8 cellular contexts compared by ENCODE assay signal in the genomic region with DNA sequence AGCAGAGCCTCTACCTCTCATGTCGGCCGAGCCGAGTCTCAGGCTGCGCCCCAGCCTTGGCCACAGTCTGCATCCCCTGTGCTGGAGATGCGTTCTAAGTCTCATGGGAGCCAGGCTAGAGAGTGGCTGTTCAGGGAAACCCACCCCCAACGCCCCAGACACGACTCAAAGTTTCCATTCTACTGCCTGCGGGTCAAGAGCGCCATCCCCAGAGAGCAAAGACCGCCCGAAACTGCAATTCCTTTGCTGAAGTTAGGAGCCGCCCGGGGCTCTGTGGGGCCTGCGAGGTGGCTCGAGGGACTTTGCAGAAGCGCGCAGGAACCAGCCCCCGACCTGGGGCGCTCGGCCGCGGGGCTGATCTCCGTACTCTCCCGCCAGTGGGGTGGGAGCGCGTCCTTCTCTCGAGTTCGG. TPM values are rescaled to one million over a fixed set of nuclear protein-coding genes. Genes with fewer than 3 reads are reported as not detected.
A peak's percentile ranks its signal among the peaks of the same experiment; 100 is the strongest.
DNase-seq lines count a peak whose midpoint lies in the region; ATAC-seq, FAIRE-seq and TF ChIP-seq lines count a peak whose summit lies in the region.

No MANE protein-coding gene starts in this region.

- H3K4me3 ChIP-seq in A673 (ENCODE audit: low read depth, low read length, poor library complexity, severe bottlenecking), result peak overlapping the region; percentile 42
- H3K4me3 ChIP-seq in subcutaneous abdominal adipose tissue (ENCODE audit: low read depth in 1 of 5, low read length in 5 of 5), result peak overlapping the region in 4 of 5 donors; percentile 19 to 57 (median 26)
- no peak overlapping the region for H3K4me3 ChIP-seq in lower leg skin (ENCODE audit: low read depth, poor library complexity, severe bottlenecking)

- POLR2A ChIA-PET in A673 (lab: Charles Lee; ENCODE audit: low non-redundant PET), result no interaction called here

- H3K36me3 ChIP-seq in A673 (ENCODE audit: insufficient read depth, low read length, poor library complexity, severe bottlenecking) (no peaks in the 10 kb centered on the region), subcutaneous abdominal adipose tissue (ENCODE audit: control insufficient read depth in 5 of 5, insufficient read depth in 5 of 5, low read length in 5 of 5) (no peaks in the 10 kb centered on the region)

- H3K36me3 Mint-ChIP-seq in activated T-helper 17 cell treated with anti-CD3 and anti-CD28 coated beads, Interleukin-2, amount 50 U/mL, for 72 hours (ENCODE audit: low read depth), result no peaks in the 10 kb centered on the region

- no peaks in the 10 kb centered on the region for H3K27me3 Mint-ChIP-seq in activated T-helper 17 cell treated with anti-CD3 and anti-CD28 coated beads, Interleukin-2, amount 50 U/mL, for 72 hours

- no peak for TF ChIP-seq CTCF in A673 (conservative IDR thresholded peaks at IDR 0.05; ENCODE audit: low read depth, low read length)
- no peak for TF ChIP-seq CTCF in lower leg skin (IDR thresholded peaks at IDR 0.05)

- WGBS in lower leg skin, 2 donors, result 49 to 54% methylated on average over 5 to 21 of the region's 28 CpGs

- peaks cover 12% of the 10 kb centered on the region for H3K4me1 Mint-ChIP-seq in activated T-helper 17 cell treated with anti-CD3 and anti-CD28 coated beads, Interleukin-2, amount 50 U/mL, for 72 hours

- no peak for DNase-seq in A673 (ENCODE audit: low spot score)
- DNase-seq in iPS-NIHi7 (ENCODE audit: extremely low spot score), result peak; percentile 69
- DNase-seq in lower leg skin (ENCODE audit: low spot score in 2 of 2), result no peak
- no peak for DNase-seq in HTR-8/SVneo (ENCODE audit: insufficient read length, low spot score)

- H3K27ac Mint-ChIP-seq in activated T-helper 17 cell treated with anti-CD3 and anti-CD28 coated beads, Interleukin-2, amount 50 U/mL, for 72 hours, result no peak overlapping the region

- H3K9me3 Mint-ChIP-seq in activated T-helper 17 cell treated with anti-CD3 and anti-CD28 coated beads, Interleukin-2, amount 50 U/mL, for 72 hours, result no peaks in the 10 kb centered on the region

- ATAC-seq in GM18873 (IDR thresholded peaks at IDR 0.05; ENCODE audit: low FRiP score, unreplicated experiment) (peak; percentile 20), HG03095 (IDR thresholded peaks at IDR 0.05; ENCODE audit: unreplicated experiment) (peak; percentile 39)
- peak; percentile 13 for ATAC-seq in activated T-helper 17 cell treated with anti-CD3 and anti-CD28 coated beads, Interleukin-2, amount 50 U/mL, for 72 hours (replicated peaks)

- peak overlapping the region; percentile 64 for H3K4me3 Mint-ChIP-seq in activated T-helper 17 cell treated with anti-CD3 and anti-CD28 coated beads, Interleukin-2, amount 50 U/mL, for 72 hours

- CTCF ChIA-PET in A673 (lab: Charles Lee), result no interaction called here

- H3K27ac ChIP-seq in A673 (ENCODE audit: low read depth, low read length, poor library complexity, severe bottlenecking), result peak overlapping the region; percentile 65
- H3K27ac ChIP-seq in subcutaneous abdominal adipose tissue (ENCODE audit: low read depth, low read length), result peak overlapping the region; percentile 74

- peak overlapping the region in 2 of 5 donors; percentile 21 to 31 for H3K9ac ChIP-seq in subcutaneous abdominal adipose tissue (ENCODE audit: low read length in 5 of 5)

- no TSS peak for BruUV-seq in A673 (replicated peaks; lab: Mats Ljungman, UMichigan)

- H3K27me3 ChIP-seq in A673 (replicated peaks; ENCODE audit: insufficient read depth, low read depth, low read length, poor library complexity) (no peaks in the 10 kb centered on the region), subcutaneous abdominal adipose tissue (ENCODE audit: control insufficient read depth in 5 of 5, insufficient read depth in 4 of 5, low read length in 5 of 5) (peaks cover 0 to 8% (median 5%) of the 10 kb centered on the region in 5 donors)

- no peaks in the 10 kb centered on the region for H3K4me1 ChIP-seq in A673 (ENCODE audit: insufficient read depth, low read length, poor library complexity, severe bottlenecking)
- peaks cover 0 to 42% (median 31%) of the 10 kb centered on the region in 5 donors for H3K4me1 ChIP-seq in subcutaneous abdominal adipose tissue (ENCODE audit: control insufficient read depth in 5 of 5, insufficient read depth in 5 of 5, low read length in 5 of 5)

- no peak for FAIRE-seq in HTR-8/SVneo (lab: Jason Lieb, UNC)

- intact Hi-C loops in A673 (cut with micrococcal nuclease; ENCODE audit: unreplicated experiment) (no loop called here), lower leg skin (cut with DNase I; ENCODE audit: low total_unique reads) (no loop called here)

- TF ChIP-seq POLR2A in lower leg skin (IDR thresholded peaks at IDR 0.05), result no peak

- H3K9me3 ChIP-seq in A673 (ENCODE audit: low read depth, low read length, poor library complexity, severe bottlenecking) (no peaks in the 10 kb centered on the region), subcutaneous abdominal adipose tissue (ENCODE audit: control insufficient read depth in 5 of 5, low read length in 5 of 5) (no peaks in the 10 kb centered on the region)

RNA-seq across cellular contexts. Expression of gene ELF4, which starts 10.0 kb away (rescaled TPM):
- total RNA-seq in A673 (2021) (8.4 and 9.0 TPM in 2 replicates), lower leg skin (10 to 100 TPM; 10.8 to 19.1 (median 16.4) TPM)
- 10 to 100 TPM; 23.5 to 25.6 TPM for total RNA-seq in activated T-helper 17 cell treated with anti-CD3 and anti-CD28 coated beads, Interleukin-2, amount 50 U/mL, for 72 hours

RNA-seq across cellular contexts. Expression of gene AIFM1, which starts 45.3 kb away (rescaled TPM):
- total RNA-seq in A673 (2021) (69.4 and 71.1 TPM in 2 replicates), lower leg skin (10 to 100 TPM in 2 of 4 donors, 1 to 10 TPM in 2; 7.6 to 15.0 (median 10.4) TPM)
- total RNA-seq in activated T-helper 17 cell treated with anti-CD3 and anti-CD28 coated beads, Interleukin-2, amount 50 U/mL, for 72 hours, result 10 to 100 TPM; 25.4 to 67.3 TPM

RNA-seq across cellular contexts. Expression of gene RAB33A, which starts 51.4 kb away (rescaled TPM):
- total RNA-seq in A673 (2021) (4.8 and 6.2 TPM in 2 replicates), lower leg skin (under 1 TPM in 1 of 4 donors, not detected in 3; 0.65 TPM)
- 10 to 100 TPM; 34.6 to 36.1 TPM for total RNA-seq in activated T-helper 17 cell treated with anti-CD3 and anti-CD28 coated beads, Interleukin-2, amount 50 U/mL, for 72 hours
